Comparison of ENCODE assay signal across 8 cellular contexts in genomic region chr18:2657043-2657512, GRCh38. TPM values are rescaled to one million over a fixed set of nuclear protein-coding genes. Genes with fewer than 3 reads are reported as not detected.
A peak's percentile ranks its signal among the peaks of the same experiment; 100 is the strongest.
DNase-seq lines count a peak whose midpoint lies in the region; ATAC-seq and TF ChIP-seq lines count a peak whose summit lies in the region.

No MANE protein-coding gene starts in this region.

- H3K36me3 ChIP-seq in CD4-positive, CD25-positive, alpha-beta regulatory T cell (ENCODE audit: control insufficient read depth, insufficient read depth, low read length): peaks cover 16% of the 10 kb centered on the region
- H3K36me3 ChIP-seq in colonic mucosa: no peaks in the 10 kb centered on the region

- H3K27me3 ChIP-seq in CD4-positive, CD25-positive, alpha-beta regulatory T cell (ENCODE audit: control insufficient read depth, insufficient read depth, low read length): no peaks in the 10 kb centered on the region
- H3K27me3 ChIP-seq in colonic mucosa: no peaks in the 10 kb centered on the region

- intact Hi-C loops in colonic mucosa (cut with DNase I): loop anchor here (5.0 kb wide), 1 partner anchor 85 kb away; the partner anchor contains the start of genes METTL4 and NDC80

- DNase-seq in CD4-positive, CD25-positive, alpha-beta regulatory T cell: no peak
- no peak for DNase-seq in LNCaP clone FGC (ENCODE audit: low read depth)
- no peak for DNase-seq in colonic mucosa
- no peak for DNase-seq in natural killer cell treated with Interleukin-12 subunit alpha and Interleukin-12 subunit beta and Interleukin-15 and Interleukin-18, amount 100 ng/mL, for 72 hours (ENCODE audit: low spot score)
- DNase-seq in HEK293T (ENCODE audit: extremely low spot score): no peak
- no peak for DNase-seq in stimulated activated CD4-positive, alpha-beta T cell treated with anti-CD3 and anti-CD28 coated beads, Interleukin-4, amount 100 ng/mL, for 24 hours
- DNase-seq in Ammon's horn (ENCODE audit: low spot score): no peak

- peaks cover 25% of the 10 kb centered on the region for H3K4me1 ChIP-seq in CD4-positive, CD25-positive, alpha-beta regulatory T cell (ENCODE audit: control insufficient read depth, insufficient read depth, low read length, poor library complexity, severe bottlenecking)
- peaks cover 13% of the 10 kb centered on the region for H3K4me1 ChIP-seq in colonic mucosa

- H3K9me3 ChIP-seq in CD4-positive, CD25-positive, alpha-beta regulatory T cell (ENCODE audit: control insufficient read depth in 2 of 2, low read length in 2 of 2): no peaks in the 10 kb centered on the region
- no peaks in the 10 kb centered on the region for H3K9me3 ChIP-seq in colonic mucosa

- peak overlapping the region; percentile 95 to 99 for H3K9ac ChIP-seq in colonic mucosa (ENCODE audit: low read depth in 2 of 2, low read length in 2 of 2)

- peaks cover 19 to 48% (median 37%) of the 10 kb centered on the region in 4 donors for H3K4me1 Mint-ChIP-seq in CD4-positive, CD25-positive, alpha-beta regulatory T cell
- peaks cover 35 to 43% of the 10 kb centered on the region in 2 donors for H3K4me1 Mint-ChIP-seq in natural killer cell treated with Interleukin-12 subunit alpha and Interleukin-12 subunit beta and Interleukin-15 and Interleukin-18, amount 100 ng/mL, for 72 hours (ENCODE audit: low read depth in 2 of 2)

- H3K27ac ChIP-seq in CD4-positive, CD25-positive, alpha-beta regulatory T cell (ENCODE audit: insufficient read depth, low read length, poor library complexity, severe bottlenecking): peak overlapping the region; percentile 100
- peak overlapping the region; percentile 97 for H3K27ac ChIP-seq in colonic mucosa

- H3K27ac Mint-ChIP-seq in CD4-positive, CD25-positive, alpha-beta regulatory T cell: peak overlapping the region; percentile 96 to 98 (median 98)
- peak overlapping the region; percentile 84 to 95 for H3K27ac Mint-ChIP-seq in natural killer cell treated with Interleukin-12 subunit alpha and Interleukin-12 subunit beta and Interleukin-15 and Interleukin-18, amount 100 ng/mL, for 72 hours

- peak overlapping the region; percentile 100 for H3K4me3 ChIP-seq in CD4-positive, CD25-positive, alpha-beta regulatory T cell (ENCODE audit: low read depth, low read length)
- peak overlapping the region; percentile 92 for H3K4me3 ChIP-seq in LNCaP clone FGC (ENCODE audit: low read depth, low read length)
- peak overlapping the region; percentile 86 for H3K4me3 ChIP-seq in colonic mucosa

- POLR2A ChIA-PET in HEK293T (lab: Yijun Ruan, JAX): interaction anchor here (1.7 to 2.2 kb wide), 2 partner anchors 17 to 86 kb away, joined by 4 to 6 read pairs; partner anchors contain the start of genes METTL4 and NDC80

- peaks cover 0 to 4% (median 0%) of the 10 kb centered on the region in 7 donors for H3K9me3 Mint-ChIP-seq in CD4-positive, CD25-positive, alpha-beta regulatory T cell
- no peaks in the 10 kb centered on the region for H3K9me3 Mint-ChIP-seq in natural killer cell treated with Interleukin-12 subunit alpha and Interleukin-12 subunit beta and Interleukin-15 and Interleukin-18, amount 100 ng/mL, for 72 hours

- H3K27me3 Mint-ChIP-seq in CD4-positive, CD25-positive, alpha-beta regulatory T cell: peaks cover 13% of the 10 kb centered on the region
- H3K27me3 Mint-ChIP-seq in natural killer cell treated with Interleukin-12 subunit alpha and Interleukin-12 subunit beta and Interleukin-15 and Interleukin-18, amount 100 ng/mL, for 72 hours: no peaks in the 10 kb centered on the region

- H3K36me3 Mint-ChIP-seq in CD4-positive, CD25-positive, alpha-beta regulatory T cell: peaks cover 25% of the 10 kb centered on the region
- H3K36me3 Mint-ChIP-seq in natural killer cell treated with Interleukin-12 subunit alpha and Interleukin-12 subunit beta and Interleukin-15 and Interleukin-18, amount 100 ng/mL, for 72 hours: peaks cover 12% of the 10 kb centered on the region

- ATAC-seq in CD4-positive, CD25-positive, alpha-beta regulatory T cell (ENCODE audit: low read depth in 2 of 2): no peak
- ATAC-seq in natural killer cell treated with Interleukin-12 subunit alpha and Interleukin-12 subunit beta and Interleukin-15 and Interleukin-18, amount 100 ng/mL, for 72 hours: no peak
- no peak for ATAC-seq in GM21360 (IDR thresholded peaks at IDR 0.05; ENCODE audit: unreplicated experiment)

- no peak for TF ChIP-seq CTCF in LNCaP clone FGC (IDR thresholded peaks at IDR 0.05; ENCODE audit: control insufficient read depth, extremely low read depth, insufficient read depth)
- TF ChIP-seq CTCF in colonic mucosa (IDR thresholded peaks at IDR 0.05): no peak

- peak overlapping the region; percentile 97 to 99 (median 98) for H3K4me3 Mint-ChIP-seq in CD4-positive, CD25-positive, alpha-beta regulatory T cell
- peak overlapping the region; percentile 93 for H3K4me3 Mint-ChIP-seq in natural killer cell treated with Interleukin-12 subunit alpha and Interleukin-12 subunit beta and Interleukin-15 and Interleukin-18, amount 100 ng/mL, for 72 hours

- CTCF ChIA-PET in HEK293T (lab: Yijun Ruan, JAX): no interaction called here

TF ChIP-seq in HEK293T, 16 proteins besides CTCF, POLR2A, EP300 and RAD21:
- no peak for TF ChIP-seq SP1 (IDR thresholded peaks at IDR 0.05)
- TF ChIP-seq FOXK2 (IDR thresholded peaks at IDR 0.05): no peak
- no peak for TF ChIP-seq FOXA1 (IDR thresholded peaks at IDR 0.05)
- no peak for TF ChIP-seq TARDBP (IDR thresholded peaks at IDR 0.05)
- TF ChIP-seq FOXM1 (IDR thresholded peaks at IDR 0.05; ENCODE audit: borderline replicate concordance): no peak
- TF ChIP-seq ARNT (IDR thresholded peaks at IDR 0.05): no peak
- TF ChIP-seq L3MBTL2 (conservative IDR thresholded peaks at IDR 0.05): no peak
- TF ChIP-seq BHLHE40 (IDR thresholded peaks at IDR 0.05; ENCODE audit: borderline replicate concordance): no peak
- no peak for TF ChIP-seq NFRKB (IDR thresholded peaks at IDR 0.05)
- no peak for TF ChIP-seq HDGF (IDR thresholded peaks at IDR 0.05; ENCODE audit: borderline replicate concordance)
- TF ChIP-seq ZNF384 (IDR thresholded peaks at IDR 0.05): no peak
- no peak for TF ChIP-seq SUZ12 (IDR thresholded peaks at IDR 0.05)
- no peak for TF ChIP-seq LEF1 (IDR thresholded peaks at IDR 0.05; ENCODE audit: borderline replicate concordance)
- TF ChIP-seq PKNOX1 (IDR thresholded peaks at IDR 0.05): no peak
- no peak for TF ChIP-seq ELF4 (IDR thresholded peaks at IDR 0.05)
- no peak for TF ChIP-seq CTBP1 (IDR thresholded peaks at IDR 0.05; ENCODE audit: borderline replicate concordance)
TF ChIP-seq in HEK293T: peak in this region for 0.

RNA-seq across cellular contexts. Expression of gene SMCHD1, which starts 1.6 kb away (rescaled TPM):
- total RNA-seq in CD4-positive, CD25-positive, alpha-beta regulatory T cell: 671 TPM
- polyA plus RNA-seq in CD4-positive, CD25-positive, alpha-beta regulatory T cell: 10 to 100 TPM; 59.1 to 78.8 (median 65.5) TPM
- 10 to 100 TPM; 36.5 to 43.3 TPM for total RNA-seq in colonic mucosa
- 100 to 1,000 TPM in 1 of 2 donors, 10 to 100 TPM in 1; 88.0 to 141 TPM for total RNA-seq in natural killer cell treated with Interleukin-12 subunit alpha and Interleukin-12 subunit beta and Interleukin-15 and Interleukin-18, amount 100 ng/mL, for 72 hours
